24 cellular contexts compared by ENCODE assay signal in genomic region chr18:27606851-27607250, GRCh38.
"Had no signal": no experiment of that assay in that cellular context is flagged by ENCODE, and none has a peak within 500 bp of the region (broad histone marks: within the 10 kb centered on the region; RNA-seq: fewer than 3 reads in every experiment).

No MANE protein-coding gene starts in this region.

- H3K4me3 ChIP-seq: pancreas, prostate gland, right atrium auricular region, right lobe of liver, sigmoid colon, stomach, thoracic aorta, thyroid gland, tibial nerve, upper lobe of left lung, vagina had no signal

- H3K27me3 ChIP-seq: neutrophil, pancreas, right atrium auricular region, right lobe of liver, sigmoid colon, stomach, thyroid gland, tibial nerve, upper lobe of left lung, vagina had no signal

- H3K9me3 ChIP-seq: neutrophil, pancreas, prostate gland, right atrium auricular region, right lobe of liver, sigmoid colon, stomach, thoracic aorta, thyroid gland, tibial nerve, upper lobe of left lung, vagina had no signal

- H3K36me3 ChIP-seq: neutrophil, pancreas, prostate gland, right atrium auricular region, right lobe of liver, sigmoid colon, stomach, thoracic aorta, thyroid gland, tibial nerve, upper lobe of left lung, vagina had no signal

- DNase-seq: nephron progenitor cell; nucleus accumbens; pancreas; retina; right lobe of liver; sigmoid colon; stimulated activated CD4-positive, alpha-beta T cell treated with anti-CD3 and anti-CD28 coated beads, Interleukin-15, amount 100 ng/mL, for 24 hours; stimulated activated CD4-positive, alpha-beta T cell treated with anti-CD3 and anti-CD28 coated beads, Interleukin-2, amount 100 ng/mL, for 24 hours; stimulated activated CD4-positive, alpha-beta T cell treated with anti-CD3 and anti-CD28 coated beads, Interleukin-2, amount 100 ng/mL, for 48 hours; stimulated activated CD4-positive, alpha-beta T cell treated with anti-CD3 and anti-CD28 coated beads, Interleukin-4, amount 100 ng/mL, for 24 hours; stimulated activated naive B cell treated with anti-CD40 and anti-IgM and Interleukin-4, amounts not matched to agents 10 μg/mL and 1 μg/mL and 100 μg/mL, for 72 hours; stimulated activated naive CD4-positive, alpha-beta T cell treated with Interleukin-2 at 50 U/mL for 16 hours; stomach; thyroid gland; trophoblast cell; upper lobe of left lung had no signal

- H3K27ac ChIP-seq: neutrophil, pancreas, prostate gland, right atrium auricular region, right lobe of liver, sigmoid colon, stomach, thoracic aorta, thyroid gland, tibial nerve, upper lobe of left lung, vagina had no signal

- ATAC-seq: natural killer cell treated with Interleukin-12 subunit alpha and Interleukin-12 subunit beta and Interleukin-15 and Interleukin-18, amount 100 ng/mL, for 72 hours; pancreas; right lobe of liver; stimulated activated effector memory CD8-positive, alpha-beta T cell treated with anti-CD3 and anti-CD28 coated beads, Interleukin-12 subunit alpha, Interleukin-12 subunit beta, amount 100 ng/mL, for 72 hours; stimulated activated naive B cell treated with anti-CD40 and anti-IgM and Interleukin-4, amounts not matched to agents 10 μg/mL and 1 μg/mL and 100 μg/mL, for 72 hours had no signal
